ENCODE assay signal across 34 cellular contexts in genomic region chr12:78446555-78446954, GRCh38.
"Had no signal": no experiment of that assay in that cellular context is flagged by ENCODE, and none has a peak within 500 bp of the region (broad histone marks: within the 10 kb centered on the region; RNA-seq: fewer than 3 reads in every experiment).

No MANE protein-coding gene starts in this region.

- H3K36me3 ChIP-seq: MG63 had no signal

- H3K9me3 ChIP-seq: MG63 had no signal

- H3K4me3 ChIP-seq: MG63 had no signal

- DNase-seq: Karpas-422, Kasumi-1, MG63, MM.1S, MV-4-11, NCI-H1048, NCI-H1092, NCI-H1092 treated with DMSO at 0.1 percent for 48 hours, NCI-H1105, NCI-H1105 treated with DMSO at 0.1 percent for 48 hours, NCI-H1417, NCI-H1417 treated with DMSO at 0.1 percent for 48 hours, NCI-H1436, NCI-H1436 treated with DMSO at 0.1 percent for 48 hours, NCI-H146, NCI-H1694, NCI-H1694 treated with DMSO at 0.1 percent for 48 hours, NCI-H187, NCI-H187 treated with DMSO at 0.1 percent for 48 hours, NCI-H1930, NCI-H2029, NCI-H2029 treated with DMSO at 0.1 percent for 48 hours, NCI-H2081, NCI-H2081 treated with DMSO at 0.1 percent for 48 hours, NCI-H2107, NCI-H2171, NCI-H2171 treated with DMSO at 0.1 percent for 48 hours, NCI-H2227 treated with DMSO at 0.1 percent for 48 hours, NCI-H226, NCI-H345, NCI-H446, NCI-H446 treated with DMSO at 0.1 percent for 48 hours, NCI-H510A, NCI-H510A treated with DMSO at 0.1 percent for 48 hours had no signal

- H3K27me3 ChIP-seq: MG63 had no signal
